8 cellular contexts compared by ENCODE assay signal in the genomic region with DNA sequence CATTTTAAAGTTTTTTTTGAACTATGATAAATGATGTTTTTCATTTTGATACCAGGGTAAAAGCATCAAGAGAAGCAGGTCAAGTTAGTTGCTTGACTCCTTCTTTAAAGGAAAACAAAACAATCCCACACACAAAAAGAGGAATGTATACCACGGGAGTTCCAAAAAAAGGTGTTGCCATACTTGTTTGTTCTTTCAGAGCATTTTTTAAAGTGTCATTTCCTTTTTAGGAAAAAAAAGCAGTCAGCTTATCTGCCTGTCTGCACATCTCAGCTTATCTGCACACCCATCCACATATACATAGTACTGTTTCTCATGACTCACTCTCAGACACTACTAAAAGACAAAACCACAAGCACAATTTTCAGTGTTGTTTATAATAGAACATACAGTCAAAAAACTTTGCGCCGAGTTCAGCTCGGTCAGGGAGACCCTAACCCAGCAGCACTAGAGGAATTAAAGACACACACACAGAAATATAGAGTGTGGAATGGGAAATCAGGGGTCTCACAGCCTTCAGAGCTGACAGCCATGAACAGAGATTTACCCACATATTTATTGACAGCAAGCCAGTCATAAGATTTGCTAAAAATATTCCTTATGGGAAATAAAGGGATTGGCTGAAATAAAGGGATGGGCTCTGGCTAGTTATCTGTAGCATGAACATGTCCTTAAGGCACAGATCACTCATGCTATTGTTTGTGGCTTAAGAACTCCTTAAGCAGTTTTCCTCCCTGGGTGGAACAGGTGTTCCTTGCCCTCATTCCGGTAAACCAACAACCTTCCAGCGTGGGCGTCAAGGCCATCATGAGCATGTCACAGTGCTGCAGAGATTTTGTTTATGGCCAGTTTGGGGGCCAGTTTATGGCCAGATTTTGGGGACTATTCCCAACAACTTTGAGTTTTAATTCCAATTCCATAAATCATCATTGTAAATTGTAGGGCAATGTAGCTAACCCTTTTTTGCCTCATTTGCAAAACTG. TPM values are rescaled to one million over a fixed set of nuclear protein-coding genes. Genes with fewer than 3 reads are reported as not detected.
A peak's percentile ranks its signal among the peaks of the same experiment; 100 is the strongest.
DNase-seq lines count a peak whose midpoint lies in the region; ATAC-seq and TF ChIP-seq lines count a peak whose summit lies in the region.

No MANE protein-coding gene starts in this region.

- no peak overlapping the region for H3K4me3 ChIP-seq in esophagus squamous epithelium

- no peaks in the 10 kb centered on the region for H3K4me1 ChIP-seq in esophagus squamous epithelium

- no peaks in the 10 kb centered on the region for H3K27me3 ChIP-seq in esophagus squamous epithelium

- H3K27ac Mint-ChIP-seq in T-helper 1 cell treated with Interleukin-12 subunit alpha and Interleukin-12 subunit beta and Interleukin-4 antibody, amounts not matched to agents 30 μg/mL and 1 μg/mL, for 36 hours, result peak overlapping the region; percentile 84
- H3K27ac Mint-ChIP-seq in mesothelial cell of epicardium, result peak overlapping the region; percentile 35

- TF ChIP-seq CTCF in mesothelial cell of epicardium (IDR thresholded peaks at IDR 0.05; ENCODE audit: unreplicated experiment) (no peak), esophagus squamous epithelium (IDR thresholded peaks at IDR 0.05) (no peak)

- peaks cover 7% of the 10 kb centered on the region for H3K9me3 Mint-ChIP-seq in T-helper 1 cell treated with Interleukin-12 subunit alpha and Interleukin-12 subunit beta and Interleukin-4 antibody, amounts not matched to agents 30 μg/mL and 1 μg/mL, for 36 hours
- peaks cover 17% of the 10 kb centered on the region for H3K9me3 Mint-ChIP-seq in mesothelial cell of epicardium

- peak overlapping the region in 1 of 4 donors; percentile 43 for H3K27ac ChIP-seq in esophagus squamous epithelium

- peak; percentile 93 for ATAC-seq in GM19035 (IDR thresholded peaks at IDR 0.05; ENCODE audit: unreplicated experiment)
- ATAC-seq in HG02973 (IDR thresholded peaks at IDR 0.05; ENCODE audit: unreplicated experiment), result peak; percentile 77
- no peak for ATAC-seq in GM21447 (IDR thresholded peaks at IDR 0.05; ENCODE audit: unreplicated experiment)

- H3K36me3 Mint-ChIP-seq in T-helper 1 cell treated with Interleukin-12 subunit alpha and Interleukin-12 subunit beta and Interleukin-4 antibody, amounts not matched to agents 30 μg/mL and 1 μg/mL, for 36 hours (ENCODE audit: low read depth), result peaks cover 7% of the 10 kb centered on the region
- no peaks in the 10 kb centered on the region for H3K36me3 Mint-ChIP-seq in mesothelial cell of epicardium

- peaks cover 32% of the 10 kb centered on the region for H3K4me1 Mint-ChIP-seq in T-helper 1 cell treated with Interleukin-12 subunit alpha and Interleukin-12 subunit beta and Interleukin-4 antibody, amounts not matched to agents 30 μg/mL and 1 μg/mL, for 36 hours (ENCODE audit: low read depth)
- peaks cover 6% of the 10 kb centered on the region for H3K4me1 Mint-ChIP-seq in mesothelial cell of epicardium

- no peaks in the 10 kb centered on the region for H3K9me3 ChIP-seq in esophagus squamous epithelium

- 31 to 63% methylated on average over 4 to 7 of the region's 7 CpGs for WGBS in esophagus squamous epithelium, 2 donors

- DNase-seq in mesothelial cell of epicardium (ENCODE audit: low spot score in 2 of 2, unreplicated experiment in 2 of 2) (no peak), NCI-H1436 treated with DMSO at 0.1 percent for 48 hours (lab: John Stamatoyannopoulos, UW) (no peak), NCI-H526 treated with DMSO at 0.1 percent for 48 hours (lab: John Stamatoyannopoulos, UW) (no peak), esophagus squamous epithelium (lab: John Stamatoyannopoulos, UW) (no peak)

- intact Hi-C loops in esophagus squamous epithelium (cut with DNase I), result no loop called here

- no peaks in the 10 kb centered on the region for H3K36me3 ChIP-seq in esophagus squamous epithelium

- peaks cover 13% of the 10 kb centered on the region for H3K27me3 Mint-ChIP-seq in T-helper 1 cell treated with Interleukin-12 subunit alpha and Interleukin-12 subunit beta and Interleukin-4 antibody, amounts not matched to agents 30 μg/mL and 1 μg/mL, for 36 hours (ENCODE audit: low read depth)
- no peaks in the 10 kb centered on the region for H3K27me3 Mint-ChIP-seq in mesothelial cell of epicardium (ENCODE audit: low read depth)

- peak overlapping the region; percentile 47 for H3K4me3 Mint-ChIP-seq in T-helper 1 cell treated with Interleukin-12 subunit alpha and Interleukin-12 subunit beta and Interleukin-4 antibody, amounts not matched to agents 30 μg/mL and 1 μg/mL, for 36 hours
- no peak overlapping the region for H3K4me3 Mint-ChIP-seq in mesothelial cell of epicardium

- no peak for TF ChIP-seq POLR2A in esophagus squamous epithelium (IDR thresholded peaks at IDR 0.05)

RNA-seq across cellular contexts. Expression of gene MNDA, which starts 11.4 kb away (rescaled TPM):
- total RNA-seq in mesothelial cell of epicardium (not detected in 3 replicates), esophagus squamous epithelium (1 to 10 TPM; 1.2 to 8.0 (median 1.8) TPM)

RNA-seq across cellular contexts. Expression of gene OR6N2, which starts 38.7 kb away (rescaled TPM):
- total RNA-seq in mesothelial cell of epicardium (not detected in 3 replicates), esophagus squamous epithelium (not detected)

RNA-seq across cellular contexts. Expression of gene OR6N1, which starts 47.8 kb away (rescaled TPM):
- not detected in 3 replicates for total RNA-seq in mesothelial cell of epicardium
- not detected for total RNA-seq in esophagus squamous epithelium
